8 cellular contexts compared by ENCODE assay signal in the genomic region with DNA sequence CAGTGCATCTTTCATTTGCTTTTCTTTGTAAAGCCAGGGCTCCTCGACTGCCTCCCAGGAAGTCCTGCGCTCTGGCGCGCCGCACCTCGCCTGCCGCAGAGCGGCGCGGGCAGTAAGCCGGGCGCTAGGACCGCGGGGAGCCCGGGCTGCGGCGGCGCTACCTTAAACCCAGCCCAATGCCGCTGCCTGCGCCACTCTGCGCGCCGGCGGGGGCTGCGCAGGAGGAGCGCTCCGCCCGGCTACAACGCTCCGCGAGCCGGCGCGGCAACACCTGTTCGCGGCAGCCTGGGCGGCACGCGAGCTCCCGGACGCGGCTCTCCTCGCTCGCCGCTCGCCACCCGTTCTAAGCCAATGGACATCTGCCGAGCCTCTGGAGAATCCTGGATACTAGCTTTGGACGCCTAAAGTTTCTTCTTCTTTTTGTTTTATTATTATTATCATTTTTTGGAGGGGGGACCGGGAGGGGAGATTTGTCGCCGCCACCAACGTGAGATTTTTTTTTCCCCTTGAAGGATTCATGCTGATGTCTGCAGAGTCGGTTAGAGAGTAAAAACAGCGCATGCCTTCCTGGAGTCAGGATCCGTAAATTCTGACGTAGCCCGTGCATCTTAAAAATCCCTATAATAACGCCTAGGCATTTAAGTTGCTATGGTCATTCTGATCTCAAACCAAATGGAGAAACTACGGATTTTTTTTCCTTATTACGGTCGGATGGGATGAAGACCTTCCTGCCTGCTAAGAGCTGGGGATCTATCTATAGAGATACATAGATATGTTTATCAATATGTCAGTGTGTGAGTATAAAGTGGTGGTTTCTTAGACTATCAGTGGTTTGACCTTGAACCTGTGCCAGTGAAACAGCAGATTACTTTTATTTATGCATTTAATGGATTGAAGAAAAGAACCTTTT. TPM values are rescaled to one million over a fixed set of nuclear protein-coding genes. Genes with fewer than 3 reads are reported as not detected.
DNase-seq lines count a peak whose midpoint lies in the region; ATAC-seq and TF ChIP-seq lines count a peak whose summit lies in the region.

Gene FGF9, plus strand, starts transcription at position 191 of the 910 bp plus-strand sequence. CDS start 840 bp downstream, outside the sequence.

- H3K4me3 Mint-ChIP-seq in activated naive CD8-positive, alpha-beta T cell treated with anti-CD3 and anti-CD28 coated beads, Interleukin-2, amount 10 ng/mL, durations not matched to agents 7 days and 5 days = peak within 1 kb of the TSS; percentile 91

- DNase-seq in H4 (ENCODE audit: low spot score) = peak; percentile 49
- peak; percentile 84 for DNase-seq in SK-N-SH
- DNase-seq in activated naive CD8-positive, alpha-beta T cell treated with anti-CD3 and anti-CD28 coated beads, Interleukin-2, amount 10 ng/mL, durations not matched to agents 7 days and 5 days = peak; percentile 90
- peak; percentile 46 to 77 for DNase-seq in heart right ventricle
- peak; percentile 90 for DNase-seq in posterior vena cava (ENCODE audit: low spot score)
- DNase-seq in uterus = peak; percentile 54 to 67

- H3F3A ChIP-seq in Loucy (ENCODE audit: low read depth) (no peaks in the 10 kb centered on the region), SK-N-SH (replicated peaks; ENCODE audit: insufficient read depth) (peaks cover 10% of the 10 kb centered on the region)

- peaks cover 65% of the 10 kb centered on the region for H3K27me3 Mint-ChIP-seq in activated naive CD8-positive, alpha-beta T cell treated with anti-CD3 and anti-CD28 coated beads, Interleukin-2, amount 10 ng/mL, durations not matched to agents 7 days and 5 days

- peak; percentile 20 to 60 for TF ChIP-seq POLR2A in uterus (IDR thresholded peaks at IDR 0.05)

- H3K4me1 Mint-ChIP-seq in activated naive CD8-positive, alpha-beta T cell treated with anti-CD3 and anti-CD28 coated beads, Interleukin-2, amount 10 ng/mL, durations not matched to agents 7 days and 5 days = peaks cover 37% of the 10 kb centered on the region

- no peak for TF ChIP-seq CTCF in Loucy (conservative IDR thresholded peaks at IDR 0.05; ENCODE audit: low read length)
- no peak for TF ChIP-seq CTCF in SK-N-SH (IDR thresholded peaks at IDR 0.05)
- peak in 1 of 9 donors; percentile 12 for TF ChIP-seq CTCF in heart right ventricle (IDR thresholded peaks at IDR 0.05)
- peak in 2 of 4 experiments; percentile 14 to 23 for TF ChIP-seq CTCF in uterus (IDR thresholded peaks at IDR 0.05)

- intact Hi-C loops in heart right ventricle (cut with DNase I) = loop anchor here in 3 of 10 donors (5.0 to 10.0 kb wide), 2 partner anchors 64 to 66 kb away; no protein-coding TSS in a partner anchor
- intact Hi-C loops in posterior vena cava (cut with DNase I) = no loop called here
- intact Hi-C loops in uterus (cut with DNase I; ENCODE audit: low total_unique reads) = no loop called here

- H3K27me3 ChIP-seq in Loucy (ENCODE audit: insufficient read depth, low read length, poor library complexity, severe bottlenecking) = no peaks in the 10 kb centered on the region
- peaks cover 80% of the 10 kb centered on the region for H3K27me3 ChIP-seq in SK-N-SH (ENCODE audit: insufficient read depth)
- peaks cover 0 to 99% (median 69%) of the 10 kb centered on the region in 7 donors for H3K27me3 ChIP-seq in heart right ventricle
- no peaks in the 10 kb centered on the region for H3K27me3 ChIP-seq in uterus

- H3K9me3 Mint-ChIP-seq in activated naive CD8-positive, alpha-beta T cell treated with anti-CD3 and anti-CD28 coated beads, Interleukin-2, amount 10 ng/mL, durations not matched to agents 7 days and 5 days = no peaks in the 10 kb centered on the region

- H3K9ac ChIP-seq in Loucy (ENCODE audit: low read depth, low read length, poor library complexity, severe bottlenecking) (peak within 1 kb of the TSS; percentile 90), SK-N-SH (no peak within 1 kb of the TSS)

- no peaks in the 10 kb centered on the region for H3K36me3 ChIP-seq in Loucy (ENCODE audit: insufficient read depth, low read length)
- no peaks in the 10 kb centered on the region for H3K36me3 ChIP-seq in SK-N-SH (replicated peaks in 1 of 2; ENCODE audit: control insufficient read depth in 1 of 2, insufficient read depth in 2 of 2, low read length in 1 of 2)
- H3K36me3 ChIP-seq in heart right ventricle = no peaks in the 10 kb centered on the region
- H3K36me3 ChIP-seq in uterus = no peaks in the 10 kb centered on the region

- H3K9me2 ChIP-seq in Loucy (replicated peaks; ENCODE audit: low read depth, low read length) (no peaks in the 10 kb centered on the region), SK-N-SH (no peaks in the 10 kb centered on the region)

- 1% methylated on average over 45 of the region's 62 CpGs for WGBS in SK-N-SH (ENCODE audit: low lambda C conversion rate)
- WGBS in heart right ventricle, 2 donors = 0 to 1% methylated on average over 62 of the region's 62 CpGs

- TF ChIP-seq EP300 in SK-N-SH (IDR thresholded peaks at IDR 0.05; ENCODE audit: borderline replicate concordance in 1 of 2, low read depth in 1 of 2, low read length in 1 of 2) = no peak

- H3K4me2 ChIP-seq in Loucy (ENCODE audit: low read depth, low read length, poor library complexity, severe bottlenecking) (peak within 1 kb of the TSS; percentile 85), SK-N-SH (peak within 1 kb of the TSS; percentile 81)

- CTCF ChIA-PET in SK-N-SH (lab: Yijun Ruan, JAX) = interaction anchor here (0.6 to 2.4 kb wide), 6 partner anchors 11 to 842 kb away, joined by 3 to 8 read pairs (median 4); no protein-coding TSS in a partner anchor

- H4K20me1 ChIP-seq in Loucy (ENCODE audit: insufficient read depth, low read length, poor library complexity, severe bottlenecking) (no peaks in the 10 kb centered on the region), SK-N-SH (ENCODE audit: insufficient read depth) (no peaks in the 10 kb centered on the region)

- H2AFZ ChIP-seq in Loucy (ENCODE audit: low read length) = peak within 1 kb of the TSS; percentile 87
- peak within 1 kb of the TSS; percentile 80 for H2AFZ ChIP-seq in SK-N-SH (ENCODE audit: low read depth)

- H3K4me3 ChIP-seq in GM08714 (ENCODE audit: low read length) = peak within 1 kb of the TSS; percentile 71
- peak within 1 kb of the TSS; percentile 79 for H3K4me3 ChIP-seq in Loucy (ENCODE audit: low read length, poor library complexity, severe bottlenecking)
- H3K4me3 ChIP-seq in SK-N-SH (ENCODE audit: low read depth in 2 of 2, low read length in 1 of 2) = peak within 1 kb of the TSS; percentile 42 to 61
- peak within 1 kb of the TSS; percentile 44 to 77 (median 64) for H3K4me3 ChIP-seq in heart right ventricle
- peak within 1 kb of the TSS; percentile 39 to 63 for H3K4me3 ChIP-seq in uterus

- TF ChIP-seq RAD21 in SK-N-SH (IDR thresholded peaks at IDR 0.05; ENCODE audit: low read length) = no peak

- POLR2A ChIA-PET in SK-N-SH (lab: Yijun Ruan, JAX) = no interaction called here
- POLR2A ChIA-PET in activated naive CD8-positive, alpha-beta T cell treated with anti-CD3 and anti-CD28 coated beads, Interleukin-2, amount 10 ng/mL, durations not matched to agents 7 days and 5 days (lab: Charles Lee) = interaction anchor here (1.2 kb wide), 1 partner anchor 67 kb away, joined by 3 read pairs; the partner anchor contains the start of gene MICU2

- H3K9me3 ChIP-seq in Loucy (ENCODE audit: insufficient read depth, low read depth, low read length) (no peaks in the 10 kb centered on the region), SK-N-SH (no peaks in the 10 kb centered on the region), heart right ventricle (no peaks in the 10 kb centered on the region), uterus (no peaks in the 10 kb centered on the region)

- peak within 1 kb of the TSS; percentile 48 for H3K27ac Mint-ChIP-seq in activated naive CD8-positive, alpha-beta T cell treated with anti-CD3 and anti-CD28 coated beads, Interleukin-2, amount 10 ng/mL, durations not matched to agents 7 days and 5 days

- H3K27ac ChIP-seq in SK-N-SH (ENCODE audit: low read depth in 2 of 2, low read length in 1 of 2) (no peak within 1 kb of the TSS), heart right ventricle (peak within 1 kb of the TSS in 9 of 10 donors; percentile 13 to 71 (median 62)), uterus (peak within 1 kb of the TSS; percentile 70 to 79)

- H3K36me3 Mint-ChIP-seq in activated naive CD8-positive, alpha-beta T cell treated with anti-CD3 and anti-CD28 coated beads, Interleukin-2, amount 10 ng/mL, durations not matched to agents 7 days and 5 days = no peaks in the 10 kb centered on the region

- H3K4me1 ChIP-seq in Loucy (ENCODE audit: insufficient read depth, low read length, poor library complexity, severe bottlenecking) = peaks cover 16% of the 10 kb centered on the region
- peaks cover 3 to 8% of the 10 kb centered on the region in 2 experiments; a peak in 3 of 4 replicates for H3K4me1 ChIP-seq in SK-N-SH (ENCODE audit: control insufficient read depth in 1 of 2, insufficient read depth in 2 of 2, low read depth in 1 of 2, low read length in 1 of 2)
- peaks cover 5 to 65% (median 46%) of the 10 kb centered on the region in 9 donors for H3K4me1 ChIP-seq in heart right ventricle
- H3K4me1 ChIP-seq in uterus = peaks cover 0 to 8% of the 10 kb centered on the region in 2 donors

- H3K79me2 ChIP-seq in Loucy (ENCODE audit: insufficient read depth, low read length) = peaks cover 8% of the 10 kb centered on the region; the same call in 1 of the 2 replicates
- no peaks in the 10 kb centered on the region for H3K79me2 ChIP-seq in SK-N-SH (ENCODE audit: insufficient read depth)

- ATAC-seq in activated naive CD8-positive, alpha-beta T cell treated with anti-CD3 and anti-CD28 coated beads, Interleukin-2, amount 10 ng/mL, durations not matched to agents 7 days and 5 days (ENCODE audit: low read depth) = peak; percentile 79
- peak; percentile 76 to 88 (median 84) for ATAC-seq in heart right ventricle

TF ChIP-seq in SK-N-SH, 30 proteins besides CTCF, POLR2A, EP300 and RAD21 (continues in another document):
- TF ChIP-seq, protein P1, sequence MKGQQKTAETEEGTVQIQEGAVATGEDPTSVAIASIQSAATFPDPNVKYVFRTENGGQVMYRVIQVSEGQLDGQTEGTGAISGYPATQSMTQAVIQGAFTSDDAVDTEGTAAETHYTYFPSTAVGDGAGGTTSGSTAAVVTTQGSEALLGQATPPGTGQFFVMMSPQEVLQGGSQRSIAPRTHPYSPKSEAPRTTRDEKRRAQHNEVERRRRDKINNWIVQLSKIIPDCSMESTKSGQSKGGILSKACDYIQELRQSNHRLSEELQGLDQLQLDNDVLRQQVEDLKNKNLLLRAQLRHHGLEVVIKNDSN (IDR thresholded peaks at IDR 0.05; ENCODE audit: borderline replicate concordance, low read depth) = no peak
- peak; percentile 49 for TF ChIP-seq NRF1 (IDR thresholded peaks at IDR 0.05; ENCODE audit: low read depth, low read length)

RNA-seq across cellular contexts. Expression of gene FGF9, which starts in this region (rescaled TPM):
- total RNA-seq in H4 (2014; rRNA removed; shearing (Covaris generic)) = 0.56 TPM in 1 of 2 replicates, not detected in the other
- polyA plus RNA-seq in SK-N-SH (2012; rRNA removed) (not detected in 2 replicates), heart right ventricle (1 to 10 TPM in 1 of 2 donors, under 1 TPM in 1; 0.96 to 9.6 TPM)
- not detected in 2 replicates for polyA plus RNA-seq in SK-N-SH (2012; cell fraction: cytosol; rRNA removed)
- not detected in 2 replicates for polyA plus RNA-seq in SK-N-SH (2012; cell fraction: nucleus; rRNA removed)
- 1 to 10 TPM; 1.9 to 2.6 TPM for total RNA-seq in activated naive CD8-positive, alpha-beta T cell treated with anti-CD3 and anti-CD28 coated beads, Interleukin-2, amount 10 ng/mL, durations not matched to agents 7 days and 5 days
- total RNA-seq in heart right ventricle (10 to 100 TPM in 3 of 10 donors, 1 to 10 TPM in 7; 4.5 to 14.0 (median 9.3) TPM), posterior vena cava (1 to 10 TPM in 1 of 2 donors, under 1 TPM in 1; 0.90 to 3.1 TPM), uterus (10 to 100 TPM in 1 of 4 donors, 1 to 10 TPM in 1, under 1 TPM in 2; 0.51 to 30.7 (median 0.83) TPM)

Comparison
In these comparisons a context has a peak if more than half of its experiments do, and no peak if none do; other contexts are left out.
1. Peak in DNase-seq in H4; RNA of the gene not detected or under 1 TPM.
2. Peak in DNase-seq, H3K4me3 ChIP-seq and H3K4me2 ChIP-seq in SK-N-SH; RNA of the gene not detected or under 1 TPM.
3. H3K27ac ChIP-seq: peak in heart right ventricle (9 of 10) and uterus (2 of 2); none in SK-N-SH (0 of 2).
4. Peak in every context shown above with its lines, with median percentiles within 50 percentile points of each other: H3K4me3 ChIP-seq and DNase-seq.